20 cellular contexts compared by ENCODE assay signal in genomic region chr12:57602544-57602943, GRCh38. TPM values are rescaled to one million over a fixed set of nuclear protein-coding genes. Genes with fewer than 3 reads are reported as not detected.
DNase-seq lines count a peak whose midpoint lies in the region; ATAC-seq and TF ChIP-seq lines count a peak whose summit lies in the region.
"Had no signal": no experiment of that assay in that cellular context is flagged by ENCODE, and none has a peak within 500 bp of the region (broad histone marks: within the 10 kb centered on the region; RNA-seq: fewer than 3 reads in every experiment).

No MANE protein-coding gene starts in this region.

- peak overlapping the region; percentile 37 for H3K4me3 Mint-ChIP-seq in endothelial cell (ENCODE audit: unreplicated experiment)
- H3K4me3 Mint-ChIP-seq: B cell had no signal

- H3K9me3 ChIP-seq in WERI-Rb-1 (ENCODE audit: severe bottlenecking) (no peaks in the 10 kb centered on the region), sigmoid colon (no peaks in the 10 kb centered on the region)

- TF ChIP-seq CTCF in WERI-Rb-1 (IDR thresholded peaks at IDR 0.05; ENCODE audit: low read depth, low read length): no peak
- no peak for TF ChIP-seq CTCF in endothelial cell (IDR thresholded peaks at IDR 0.05; ENCODE audit: unreplicated experiment)
- TF ChIP-seq CTCF in sigmoid colon (IDR thresholded peaks at IDR 0.05): no peak

- no peak for TF ChIP-seq EP300 in sigmoid colon (IDR thresholded peaks at IDR 0.05)

- H3K27me3 ChIP-seq in WERI-Rb-1 (ENCODE audit: insufficient read depth, low read depth, severe bottlenecking): no peaks in the 10 kb centered on the region
- H3K27me3 ChIP-seq in sigmoid colon: no peaks in the 10 kb centered on the region

- peak overlapping the region; percentile 42 for H3K27ac ChIP-seq in WERI-Rb-1
- peak overlapping the region; percentile 31 to 99 (median 98) for H3K27ac ChIP-seq in sigmoid colon
- H3K27ac ChIP-seq: KMS-11, PC-9 had no signal

- no peak overlapping the region for H3K27ac Mint-ChIP-seq in endothelial cell (ENCODE audit: unreplicated experiment)
- H3K27ac Mint-ChIP-seq: B cell had no signal

- intact Hi-C loops in sigmoid colon (cut with DNase I): no loop called here

- ATAC-seq in HG03025 (IDR thresholded peaks at IDR 0.05; ENCODE audit: low FRiP score, unreplicated experiment): no peak
- ATAC-seq: HepG2 had no signal

- no peak for TF ChIP-seq POLR2A in sigmoid colon (IDR thresholded peaks at IDR 0.05)

- no peaks in the 10 kb centered on the region for H3K9me3 Mint-ChIP-seq in endothelial cell (ENCODE audit: unreplicated experiment)
- H3K9me3 Mint-ChIP-seq: CD4-positive, alpha-beta memory T cell had no signal

- peaks cover 12% of the 10 kb centered on the region for H3K27me3 Mint-ChIP-seq in endothelial cell (ENCODE audit: unreplicated experiment)
- H3K27me3 Mint-ChIP-seq: CD4-positive, alpha-beta memory T cell had no signal

- H3K36me3 ChIP-seq in WERI-Rb-1 (peaks cover 36% of the 10 kb centered on the region), sigmoid colon (peaks cover 7 to 56% (median 27%) of the 10 kb centered on the region in 4 donors)

- H3K4me1 Mint-ChIP-seq in endothelial cell (ENCODE audit: unreplicated experiment): peaks cover 20% of the 10 kb centered on the region

- H3K36me3 Mint-ChIP-seq in endothelial cell (ENCODE audit: low read depth, unreplicated experiment): peaks cover 47% of the 10 kb centered on the region

- DNase-seq in NCI-H82 (lab: John Stamatoyannopoulos, UW) (peak; percentile 84), WERI-Rb-1 (no peak), endothelial cell (ENCODE audit: low spot score) (no peak), sigmoid colon (no peak), NCI-H2196 treated with DMSO at 0.1 percent for 48 hours (lab: John Stamatoyannopoulos, UW; ENCODE audit: unreplicated experiment) (no peak)
- no peak for DNase-seq in stimulated activated naive CD4-positive, alpha-beta T cell treated with Interleukin-2 at 50 U/mL for 16 hours (lab: John Stamatoyannopoulos, UW)
- no peak for DNase-seq in activated CD4-positive, CD25-positive, alpha-beta regulatory T cell treated with anti-CD3 and anti-CD28 coated beads, Interleukin-2, amount 50 U/mL, for 72 hours
- DNase-seq: ACHN; CD4-positive, alpha-beta memory T cell; H7; NCI-H1092 treated with DMSO at 0.1 percent for 48 hours; NCI-H1694; NCI-H2107; NCI-H345; NCI-H69; PC-9 had no signal

- H3K4me3 ChIP-seq in WERI-Rb-1 (ENCODE audit: low read depth, low read length) (no peak overlapping the region), sigmoid colon (no peak overlapping the region)
- H3K4me3 ChIP-seq: PC-9 had no signal

- peaks cover 0 to 23% (median 21%) of the 10 kb centered on the region in 4 donors for H3K4me1 ChIP-seq in sigmoid colon

RNA-seq across cellular contexts. Expression of gene DTX3, which starts 2.1 kb away (rescaled TPM):
- total RNA-seq in endothelial cell (ENCODE audit: unreplicated experiment) (43.7 TPM), sigmoid colon (10 to 100 TPM; 42.9 to 68.4 (median 50.7) TPM)
- polyA plus RNA-seq in sigmoid colon: 10 to 100 TPM in 1 of 3 donors, 1 to 10 TPM in 2; 1.2 to 12.5 (median 8.4) TPM

RNA-seq across cellular contexts. Expression of gene ARHGEF25, which starts 8.7 kb away (rescaled TPM):
- total RNA-seq in endothelial cell (ENCODE audit: unreplicated experiment) (20.0 TPM), sigmoid colon (100 to 1,000 TPM in 3 of 4 donors, 10 to 100 TPM in 1; 99.4 to 140 (median 113) TPM)
- 10 to 100 TPM in 2 of 3 donors, 1 to 10 TPM in 1; 5.8 to 22.8 (median 18.2) TPM for polyA plus RNA-seq in sigmoid colon
- total RNA-seq: B cell had no signal
- polyA plus RNA-seq: CD4-positive, alpha-beta memory T cell had no signal

RNA-seq across cellular contexts. Expression of gene PIP4K2C, which starts 11.6 kb away (rescaled TPM):
- 18.5 TPM for total RNA-seq in endothelial cell (ENCODE audit: unreplicated experiment)
- total RNA-seq in sigmoid colon: 10 to 100 TPM; 13.3 to 22.8 (median 18.4) TPM
- 10 to 100 TPM; 21.0 to 30.5 (median 28.6) TPM for polyA plus RNA-seq in sigmoid colon

RNA-seq across cellular contexts. Expression of gene B4GALNT1, which starts 30.5 kb away (rescaled TPM):
- total RNA-seq in endothelial cell (ENCODE audit: unreplicated experiment) (1.3 TPM), sigmoid colon (1 to 10 TPM in 3 of 4 donors, under 1 TPM in 1; 0.99 to 4.4 (median 3.3) TPM)
- polyA plus RNA-seq in sigmoid colon: 1 to 10 TPM in 1 of 3 donors, not detected in 2; 2.7 TPM
- total RNA-seq: CD4-positive, alpha-beta memory T cell had no signal
- polyA plus RNA-seq: CD4-positive, alpha-beta memory T cell had no signal

RNA-seq across cellular contexts. Expression of gene KIF5A, which starts 52.7 kb away (rescaled TPM):
- total RNA-seq in endothelial cell (ENCODE audit: unreplicated experiment) (0.46 TPM), sigmoid colon (1 to 10 TPM; 3.6 to 8.9 (median 6.9) TPM)
- 1 to 10 TPM in 1 of 3 donors, under 1 TPM in 2; under 0.01 to 3.5 (median 0.46) TPM for polyA plus RNA-seq in sigmoid colon
- polyA plus RNA-seq: CD4-positive, alpha-beta memory T cell had no signal
